Comparison of ENCODE assay signal across 9 cellular contexts in the genomic region with DNA sequence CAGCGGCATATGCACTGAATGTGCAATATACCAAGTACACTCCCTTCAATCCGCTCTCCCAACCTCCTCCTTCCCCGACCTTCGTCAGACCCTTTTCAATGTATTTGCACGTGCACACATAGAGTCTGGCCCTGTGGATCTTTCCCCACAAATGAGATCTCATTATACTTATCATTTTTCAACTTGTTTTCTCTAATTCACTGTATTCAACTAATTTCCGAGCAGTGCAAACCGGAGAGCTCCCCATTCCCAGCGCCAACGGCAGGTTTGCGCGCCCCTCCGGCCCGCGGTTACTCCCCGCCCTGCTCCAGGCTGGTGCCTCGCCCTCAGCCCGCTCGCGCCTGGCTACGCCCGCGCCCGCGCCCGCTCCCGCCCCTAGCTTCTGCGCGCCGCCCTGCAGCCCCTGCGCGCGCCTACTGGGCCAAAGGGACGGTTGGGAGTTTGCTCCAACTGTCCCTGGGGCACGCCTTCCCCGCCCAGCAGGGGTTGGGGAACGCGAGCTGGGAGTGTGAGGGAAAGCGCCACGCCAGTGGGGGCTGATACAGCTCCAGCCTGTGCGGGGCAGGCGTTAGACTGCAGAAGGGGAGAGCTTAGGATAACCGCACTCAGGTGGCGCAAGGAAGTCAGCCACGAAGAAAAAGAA. TPM values are rescaled to one million over a fixed set of nuclear protein-coding genes. Genes with fewer than 3 reads are reported as not detected.
DNase-seq lines count a peak whose midpoint lies in the region; ATAC-seq and TF ChIP-seq lines count a peak whose summit lies in the region.
"Had no signal": no experiment of that assay in that cellular context is flagged by ENCODE, and none has a peak within 500 bp of the region (broad histone marks: within the 10 kb centered on the region; RNA-seq: fewer than 3 reads in every experiment).

No MANE protein-coding gene starts in this region.

- TF ChIP-seq CTCF in left ventricle myocardium inferior (IDR thresholded peaks at IDR 0.05; ENCODE audit: borderline replicate concordance) = peak; percentile 61

- intact Hi-C loops in activated T-helper 1 cell treated with anti-CD3 and anti-CD28 coated beads, Interleukin-12 subunit alpha, Interleukin-12 subunit beta, Interleukin-2, Interleukin-4 antibody, amounts not matched to agents 30 ng/mL and 10 ng/mL and 1 ng/mL, durations not matched to agents 14 hours and 24 hours and 36 hours (cut with micrococcal nuclease) = loop anchor here (10.0 kb wide), 1 partner anchor 239 kb away; no protein-coding TSS in a partner anchor
- intact Hi-C loops in left ventricle myocardium inferior (cut with micrococcal nuclease) = no loop called here

- DNase-seq in activated T-cell treated with anti-CD3 and anti-CD28 coated beads for 24 hours (ENCODE audit: low read depth) (peak; percentile 12), activated T-cell treated with anti-CD3 and anti-CD28 coated beads for 4 hours (no peak), NCI-H2227 treated with DMSO at 0.1 percent for 48 hours (lab: John Stamatoyannopoulos, UW) (peak; percentile 25), left ventricle myocardium inferior (peak; percentile 24), skeletal muscle cell (ENCODE audit: low read depth) (no peak)
- DNase-seq in activated T-helper 1 cell treated with anti-CD3 and anti-CD28 coated beads, Interleukin-12 subunit alpha, Interleukin-12 subunit beta, Interleukin-2, Interleukin-4 antibody, amounts not matched to agents 30 ng/mL and 10 ng/mL and 1 ng/mL, durations not matched to agents 14 hours and 24 hours and 36 hours (ENCODE audit: low spot score) = no peak

- ATAC-seq in HG03354 (IDR thresholded peaks at IDR 0.05; ENCODE audit: poor library complexity, severe bottlenecking, unreplicated experiment) (no peak), HG02938 (IDR thresholded peaks at IDR 0.05; ENCODE audit: unreplicated experiment) (no peak)

- H3K9me3 Mint-ChIP-seq in activated T-helper 1 cell treated with anti-CD3 and anti-CD28 coated beads, Interleukin-12 subunit alpha, Interleukin-12 subunit beta, Interleukin-2, Interleukin-4 antibody, amounts not matched to agents 30 ng/mL and 10 ng/mL and 1 ng/mL, durations not matched to agents 14 hours and 24 hours and 36 hours = no peaks in the 10 kb centered on the region
- H3K9me3 Mint-ChIP-seq: activated naive CD4-positive, alpha-beta T cell treated with anti-CD3 and anti-CD28 coated beads, Interleukin-2, amount 50 U/mL, for 72 hours had no signal

- peaks cover 96% of the 10 kb centered on the region for H3K27me3 ChIP-seq in left ventricle myocardium inferior (ENCODE audit: low read depth)

- H3K27me3 Mint-ChIP-seq in activated T-helper 1 cell treated with anti-CD3 and anti-CD28 coated beads, Interleukin-12 subunit alpha, Interleukin-12 subunit beta, Interleukin-2, Interleukin-4 antibody, amounts not matched to agents 30 ng/mL and 10 ng/mL and 1 ng/mL, durations not matched to agents 14 hours and 24 hours and 36 hours (ENCODE audit: insufficient read depth) = peaks cover 81% of the 10 kb centered on the region

- no peaks in the 10 kb centered on the region for H3K36me3 ChIP-seq in left ventricle myocardium inferior

- H3K4me3 Mint-ChIP-seq in activated T-helper 1 cell treated with anti-CD3 and anti-CD28 coated beads, Interleukin-12 subunit alpha, Interleukin-12 subunit beta, Interleukin-2, Interleukin-4 antibody, amounts not matched to agents 30 ng/mL and 10 ng/mL and 1 ng/mL, durations not matched to agents 14 hours and 24 hours and 36 hours = peak overlapping the region; percentile 65

- no peaks in the 10 kb centered on the region for H3K36me3 Mint-ChIP-seq in activated T-helper 1 cell treated with anti-CD3 and anti-CD28 coated beads, Interleukin-12 subunit alpha, Interleukin-12 subunit beta, Interleukin-2, Interleukin-4 antibody, amounts not matched to agents 30 ng/mL and 10 ng/mL and 1 ng/mL, durations not matched to agents 14 hours and 24 hours and 36 hours (ENCODE audit: low read depth)

- H3K27ac Mint-ChIP-seq in activated T-helper 1 cell treated with anti-CD3 and anti-CD28 coated beads, Interleukin-12 subunit alpha, Interleukin-12 subunit beta, Interleukin-2, Interleukin-4 antibody, amounts not matched to agents 30 ng/mL and 10 ng/mL and 1 ng/mL, durations not matched to agents 14 hours and 24 hours and 36 hours = peak overlapping the region; percentile 21

- peak overlapping the region; percentile 54 for H3K4me3 ChIP-seq in left ventricle myocardium inferior
- H3K4me3 ChIP-seq in skeletal muscle cell (ENCODE audit: low read depth, low read length) = peak overlapping the region; percentile 53

- no peaks in the 10 kb centered on the region for H3K9me3 ChIP-seq in left ventricle myocardium inferior (replicated peaks)

- H3K4me1 Mint-ChIP-seq in activated T-helper 1 cell treated with anti-CD3 and anti-CD28 coated beads, Interleukin-12 subunit alpha, Interleukin-12 subunit beta, Interleukin-2, Interleukin-4 antibody, amounts not matched to agents 30 ng/mL and 10 ng/mL and 1 ng/mL, durations not matched to agents 14 hours and 24 hours and 36 hours (ENCODE audit: low read depth) = peaks cover 51% of the 10 kb centered on the region

- H3K4me1 ChIP-seq in left ventricle myocardium inferior = peaks cover 29% of the 10 kb centered on the region

- no peak overlapping the region for H3K27ac ChIP-seq in left ventricle myocardium inferior (replicated peaks)

RNA-seq across cellular contexts. Expression of a gene that starts 3.3 kb away (rescaled TPM):
- not detected in 2 replicates for total RNA-seq in activated T-helper 1 cell treated with anti-CD3 and anti-CD28 coated beads, Interleukin-12 subunit alpha, Interleukin-12 subunit beta, Interleukin-2, Interleukin-4 antibody, amounts not matched to agents 30 ng/mL and 10 ng/mL and 1 ng/mL, durations not matched to agents 14 hours and 24 hours and 36 hours
- not detected for total RNA-seq in left ventricle myocardium inferior
- total RNA-seq: activated naive CD4-positive, alpha-beta T cell treated with anti-CD3 and anti-CD28 coated beads, Interleukin-2, amount 50 U/mL, for 72 hours had no signal

RNA-seq across cellular contexts. Expression of a gene that starts 16.3 kb away (rescaled TPM):
- total RNA-seq in activated T-helper 1 cell treated with anti-CD3 and anti-CD28 coated beads, Interleukin-12 subunit alpha, Interleukin-12 subunit beta, Interleukin-2, Interleukin-4 antibody, amounts not matched to agents 30 ng/mL and 10 ng/mL and 1 ng/mL, durations not matched to agents 14 hours and 24 hours and 36 hours = not detected in 2 replicates
- total RNA-seq in left ventricle myocardium inferior = 9.8 TPM
- total RNA-seq: activated naive CD4-positive, alpha-beta T cell treated with anti-CD3 and anti-CD28 coated beads, Interleukin-2, amount 50 U/mL, for 72 hours had no signal

RNA-seq across cellular contexts. Expression of a gene that starts 50.8 kb away (rescaled TPM):
- 0.10 TPM in 1 of 2 replicates, not detected in the other for total RNA-seq in activated T-helper 1 cell treated with anti-CD3 and anti-CD28 coated beads, Interleukin-12 subunit alpha, Interleukin-12 subunit beta, Interleukin-2, Interleukin-4 antibody, amounts not matched to agents 30 ng/mL and 10 ng/mL and 1 ng/mL, durations not matched to agents 14 hours and 24 hours and 36 hours
- not detected for total RNA-seq in left ventricle myocardium inferior

RNA-seq across cellular contexts. Expression of a gene that starts 57.1 kb away (rescaled TPM):
- total RNA-seq in activated T-helper 1 cell treated with anti-CD3 and anti-CD28 coated beads, Interleukin-12 subunit alpha, Interleukin-12 subunit beta, Interleukin-2, Interleukin-4 antibody, amounts not matched to agents 30 ng/mL and 10 ng/mL and 1 ng/mL, durations not matched to agents 14 hours and 24 hours and 36 hours = 0.10 and 0.20 TPM in 2 replicates
- total RNA-seq in left ventricle myocardium inferior = not detected
- total RNA-seq: activated naive CD4-positive, alpha-beta T cell treated with anti-CD3 and anti-CD28 coated beads, Interleukin-2, amount 50 U/mL, for 72 hours had no signal

Comparison
In these comparisons a context has a peak if more than half of its experiments do, and no peak if none do; other contexts are left out.
1. DNase-seq: peak in activated T-cell treated with anti-CD3 and anti-CD28 coated beads for 24 hours (single experiment), NCI-H2227 treated with DMSO at 0.1 percent for 48 hours (single experiment) and left ventricle myocardium inferior (single experiment); none in activated T-cell treated with anti-CD3 and anti-CD28 coated beads for 4 hours (single experiment), activated T-helper 1 cell treated with anti-CD3 and anti-CD28 coated beads, Interleukin-12 subunit alpha, Interleukin-12 subunit beta, Interleukin-2, Interleukin-4 antibody, amounts not matched to agents 30 ng/mL and 10 ng/mL and 1 ng/mL, durations not matched to agents 14 hours and 24 hours and 36 hours (single experiment) and skeletal muscle cell (single experiment).
2. RNA of a gene that starts 16.3 kb away (total RNA-seq): 9.8 TPM in left ventricle myocardium inferior (single experiment); not detected in activated T-helper 1 cell treated with anti-CD3 and anti-CD28 coated beads, Interleukin-12 subunit alpha, Interleukin-12 subunit beta, Interleukin-2, Interleukin-4 antibody, amounts not matched to agents 30 ng/mL and 10 ng/mL and 1 ng/mL, durations not matched to agents 14 hours and 24 hours and 36 hours; every median in the first group is over 10 times any median in the second.